ENCODE assay signal across 12 cellular contexts in genomic region chr1:207638487-207639145, GRCh38. TPM values are rescaled to one million over a fixed set of nuclear protein-coding genes. Genes with fewer than 3 reads are reported as not detected.
DNase-seq lines count a peak whose midpoint lies in the region; TF ChIP-seq lines count a peak whose summit lies in the region.
"Not testable (repeated sequence)": the region's sequence is repeated elsewhere in the genome, so short reads cannot be mapped to it uniquely, and the experiment has no call there.
"Had no signal": no experiment of that assay in that cellular context is flagged by ENCODE, and none has a peak within 500 bp of the region (broad histone marks: within the 10 kb centered on the region; RNA-seq: fewer than 3 reads in every experiment).

No MANE protein-coding gene starts in this region.

- H3K27me3 ChIP-seq in dorsolateral prefrontal cortex, result peaks cover 0 to 11% (median 0%) of the 10 kb centered on the region in 45 donors

- not testable (repeated sequence) for H3K4me3 ChIP-seq in dorsolateral prefrontal cortex; fibroblast of mammary gland (ENCODE audit: control insufficient read depth, low read depth, low read length)

- peak in 6 of 56 donors; percentile 11 to 30 (median 18) for TF ChIP-seq CTCF in dorsolateral prefrontal cortex (IDR thresholded peaks at IDR 0.05 in 54 of 56, conservative IDR thresholded peaks at IDR 0.05 in 2 of 56; ENCODE audit: low read depth in 1 of 56, partially characterized antibody in 56 of 56)
- TF ChIP-seq CTCF in fibroblast of mammary gland (conservative IDR thresholded peaks at IDR 0.05; ENCODE audit: control insufficient read depth, insufficient read depth, low read depth, low read length), result not testable (repeated sequence)

- DNase-seq in ELF-1 (ENCODE audit: low read depth, low spot score), result peak; percentile 59
- DNase-seq in NCI-H146 (lab: John Stamatoyannopoulos, UW), result peak; percentile 7
- DNase-seq in dorsolateral prefrontal cortex, result peak in 8 of 10 donors; percentile 41 to 77 (median 59)
- DNase-seq in fibroblast of mammary gland (ENCODE audit: low read depth), result peak; percentile 6
- peak; percentile 49 for DNase-seq in medulla oblongata (ENCODE audit: extremely low spot score)
- peak in 32 of 49 donors; percentile 1 to 68 (median 33) for DNase-seq in substantia nigra (lab: John Stamatoyannopoulos, UW)

- H3K27ac ChIP-seq in angular gyrus (ENCODE audit: low read depth, low read length) (peak overlapping the region; percentile 26), dorsolateral prefrontal cortex (peak overlapping the region in 58 of 59 donors; percentile 5 to 92 (median 80)), substantia nigra (ENCODE audit: low read depth, low read length, poor library complexity, severe bottlenecking) (peak overlapping the region; percentile 61)

- intact Hi-C loops in dorsolateral prefrontal cortex (cut with DNase I), result loop anchor here in 1 of 2 donors (1.0 kb wide), 1 partner anchor 10 kb away; no protein-coding TSS in a partner anchor

RNA-seq across cellular contexts. Expression of gene CR1L, which starts 6.3 kb away (rescaled TPM):
- 1 to 10 TPM in 10 of 120 experiments, under 1 TPM in 7, not detected in 103; 0.28 to 3.5 (median 1.3) TPM for total RNA-seq in dorsolateral prefrontal cortex
- total RNA-seq: A172; Caco-2; CD4-positive, alpha-beta T cell; GM23248; HT-29 had no signal

Comparison
In these comparisons a context has a peak if more than half of its experiments do, and no peak if none do; other contexts are left out.
1. DNase-seq: peak in every context shown above with its lines; median percentile 59 in ELF-1; 59 in dorsolateral prefrontal cortex; 49 in medulla oblongata; 33 in substantia nigra; 7 in NCI-H146; 6 in fibroblast of mammary gland.
2. H3K27ac ChIP-seq: peak in every context shown above with its lines; median percentile 80 in dorsolateral prefrontal cortex; 61 in substantia nigra; 26 in angular gyrus.